In the genomic region with DNA sequence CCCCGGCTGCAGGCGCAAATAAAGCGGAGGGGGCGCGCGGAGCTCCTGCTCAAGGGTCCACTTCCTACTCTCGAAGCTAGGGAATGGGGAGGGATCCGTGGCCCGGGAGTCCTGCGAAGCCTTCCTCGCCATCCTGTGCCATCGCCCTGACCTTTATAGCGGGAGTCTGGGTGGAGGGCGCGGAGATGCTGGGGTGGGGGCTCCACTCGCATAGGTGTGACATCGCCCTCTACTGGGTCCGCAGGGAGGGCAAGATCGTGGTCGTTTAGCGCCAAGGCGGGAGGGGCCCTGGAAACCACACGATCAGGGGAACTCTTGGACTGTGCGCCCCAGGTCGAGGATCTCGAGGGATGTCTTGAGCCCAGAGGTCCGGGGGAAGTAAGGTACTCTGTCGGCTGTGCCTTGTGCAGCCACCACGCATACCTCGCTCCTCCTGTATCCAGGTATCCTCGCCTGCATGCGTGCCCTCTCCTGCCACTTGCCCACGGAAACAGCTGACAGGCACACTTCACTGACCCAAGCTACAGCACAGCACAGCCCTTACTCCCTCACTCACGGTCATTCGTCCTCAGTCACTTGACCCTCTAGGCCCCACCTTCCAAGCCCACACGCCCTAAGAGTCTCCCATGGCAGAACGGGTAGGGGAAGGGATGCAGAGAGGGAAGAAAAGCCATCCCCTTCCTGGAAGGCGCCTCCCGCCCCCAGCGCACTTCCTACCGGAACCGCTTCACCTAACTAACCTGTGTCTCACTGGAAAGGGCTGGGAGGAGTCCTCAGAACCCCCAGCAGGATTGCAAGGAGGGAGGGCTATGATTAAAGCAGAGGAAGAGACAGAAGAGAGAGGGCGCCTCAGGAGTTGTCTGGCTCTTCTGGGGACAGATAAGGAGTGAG, we compare ENCODE assay signal across 8 cellular contexts. TPM values are rescaled to one million over a fixed set of nuclear protein-coding genes. Genes with fewer than 3 reads are reported as not detected.
A peak's percentile ranks its signal among the peaks of the same experiment; 100 is the strongest.
DNase-seq lines count a peak whose midpoint lies in the region; ATAC-seq and TF ChIP-seq lines count a peak whose summit lies in the region.

No MANE protein-coding gene starts in this region.

- no peak overlapping the region for H3K27ac Mint-ChIP-seq in glutamatergic neuron (ENCODE audit: unreplicated experiment)

- peaks cover 2% of the 10 kb centered on the region for H3K36me3 Mint-ChIP-seq in glutamatergic neuron (ENCODE audit: unreplicated experiment)

- H3K27me3 ChIP-seq in DND-41 (ENCODE audit: insufficient read depth, low read length, poor library complexity) (peaks cover 3% of the 10 kb centered on the region), OCI-LY3 (ENCODE audit: low read depth, low read length) (peaks cover 16% of the 10 kb centered on the region)

- no peak for TF ChIP-seq CTCF in DND-41 (IDR thresholded peaks at IDR 0.05; ENCODE audit: borderline replicate concordance, extremely low read depth, low read length, poor library complexity, severe bottlenecking)
- TF ChIP-seq CTCF in OCI-LY3 (IDR thresholded peaks at IDR 0.05; ENCODE audit: low read depth, low read length): 0 out of 2 replicates have a peak, but pooled peaks have one; percentile 5
- peak; percentile 29 for TF ChIP-seq CTCF in glutamatergic neuron (IDR thresholded peaks at IDR 0.05; ENCODE audit: partially characterized antibody, unreplicated experiment)

- H3K4me1 ChIP-seq in DND-41 (ENCODE audit: insufficient read depth, low read length): no peaks in the 10 kb centered on the region
- peaks cover 4% of the 10 kb centered on the region for H3K4me1 ChIP-seq in OCI-LY3 (ENCODE audit: low read length)

- DNase-seq in DND-41 (peak; percentile 9), glutamatergic neuron (peak; percentile 57), posterior cingulate gyrus (peak in 6 of 10 donors; percentile 30 to 90 (median 59)), NCI-H2029 (lab: John Stamatoyannopoulos, UW) (no peak)
- DNase-seq in effector CD8-positive, alpha-beta T cell (lab: John Stamatoyannopoulos, UW): no peak

- intact Hi-C loops in posterior cingulate gyrus (cut with DNase I): no loop called here

- H3K9me3 ChIP-seq in DND-41 (ENCODE audit: insufficient read depth, low read length, severe bottlenecking) (no peaks in the 10 kb centered on the region), OCI-LY3 (ENCODE audit: insufficient read depth, low read length) (no peaks in the 10 kb centered on the region)

- H3K27me3 Mint-ChIP-seq in glutamatergic neuron (ENCODE audit: unreplicated experiment): peaks cover 19% of the 10 kb centered on the region

- no peaks in the 10 kb centered on the region for H3K79me2 ChIP-seq in DND-41 (ENCODE audit: insufficient read depth, low read length)
- H3K79me2 ChIP-seq in OCI-LY3 (ENCODE audit: low read length): no peaks in the 10 kb centered on the region

- H3K4me1 Mint-ChIP-seq in glutamatergic neuron (ENCODE audit: low read depth, unreplicated experiment): peaks cover 15% of the 10 kb centered on the region

- H3K9ac ChIP-seq in DND-41 (ENCODE audit: low read depth, low read length): no peak overlapping the region
- no peak overlapping the region for H3K9ac ChIP-seq in OCI-LY3 (ENCODE audit: low read length)

- no peak overlapping the region for H2AFZ ChIP-seq in DND-41 (ENCODE audit: low read depth, low read length)
- H2AFZ ChIP-seq in OCI-LY3 (ENCODE audit: low read depth, low read length): no peak overlapping the region

- ATAC-seq in DND-41 (ENCODE audit: insufficient read depth, low read depth) (no peak), HG03432 (IDR thresholded peaks at IDR 0.05; ENCODE audit: unreplicated experiment) (no peak), HG03378 (IDR thresholded peaks at IDR 0.05; ENCODE audit: unreplicated experiment) (no peak)

- H3K4me2 ChIP-seq in DND-41 (ENCODE audit: insufficient read depth, low read length) (no peak overlapping the region), OCI-LY3 (ENCODE audit: low read length) (no peak overlapping the region)

- peaks cover 12% of the 10 kb centered on the region for H3K9me3 Mint-ChIP-seq in glutamatergic neuron (ENCODE audit: unreplicated experiment)

- H3K27ac ChIP-seq in DND-41 (ENCODE audit: low read length) (no peak overlapping the region), OCI-LY3 (ENCODE audit: low read length) (no peak overlapping the region)

- H3K36me3 ChIP-seq in DND-41 (ENCODE audit: insufficient read depth, low read length): no peaks in the 10 kb centered on the region
- no peaks in the 10 kb centered on the region for H3K36me3 ChIP-seq in OCI-LY3 (replicated peaks; ENCODE audit: low read depth, low read length)

- H4K20me1 ChIP-seq in DND-41 (ENCODE audit: insufficient read depth, low read length) (0 out of 2 replicates have a peak, but pooled peaks cover 4% of the 10 kb centered on the region), OCI-LY3 (ENCODE audit: insufficient read depth, low read length) (no peaks in the 10 kb centered on the region)

- peak overlapping the region; percentile 77 for H3K4me3 Mint-ChIP-seq in glutamatergic neuron (ENCODE audit: unreplicated experiment)

- H3K4me3 ChIP-seq in DND-41 (ENCODE audit: low read depth in 1 of 2, low read length in 2 of 2) (no peak overlapping the region), OCI-LY3 (ENCODE audit: low read length) (no peak overlapping the region)

RNA-seq across cellular contexts. Expression of gene EPHB3, which starts 22.7 kb away (rescaled TPM):
- total RNA-seq in glutamatergic neuron (ENCODE audit: unreplicated experiment): 5.0 TPM

Comparison
In these comparisons a context has a peak if more than half of its experiments do, and no peak if none do; other contexts are left out.
1. DNase-seq: peak in DND-41 (single experiment), glutamatergic neuron (single experiment) and posterior cingulate gyrus (6 of 10); none in NCI-H2029 (single experiment) and effector CD8-positive, alpha-beta T cell (single experiment).